In the genomic region with DNA sequence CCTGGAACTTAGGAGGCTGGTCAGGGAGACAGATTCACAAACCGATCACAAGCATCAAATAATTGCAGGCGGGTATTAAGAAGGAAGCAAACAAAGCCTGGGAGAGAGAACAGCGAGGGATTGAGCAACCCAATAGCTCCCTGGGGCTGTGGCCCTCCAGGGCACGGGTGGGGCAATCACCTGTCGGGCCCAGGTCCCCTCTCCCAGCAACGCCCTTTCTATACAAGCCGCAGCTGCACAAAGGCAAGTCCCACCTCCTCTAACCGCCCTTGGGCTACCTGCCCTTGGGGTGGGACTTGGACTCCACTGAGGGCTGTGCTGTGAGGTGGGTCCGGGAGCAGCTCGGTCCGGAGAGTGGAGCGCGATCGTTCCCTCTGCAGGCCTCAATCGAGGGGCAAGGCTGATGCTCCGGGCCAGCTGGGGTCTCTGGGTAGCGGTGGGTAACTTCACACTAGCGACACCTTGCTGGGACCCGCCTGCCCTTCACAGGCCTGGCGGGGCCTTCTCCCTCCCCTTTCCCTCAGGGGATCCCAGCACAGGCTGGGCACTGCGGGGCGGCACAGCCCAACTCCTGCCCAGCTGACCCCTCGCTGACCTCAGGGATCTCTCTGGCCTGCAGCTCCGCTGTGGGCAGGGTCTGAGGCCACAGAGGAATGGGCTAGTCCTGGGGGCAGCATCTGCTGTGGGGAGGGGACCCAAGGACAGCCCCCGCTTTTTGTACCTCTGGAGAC, we compare ENCODE assay signal across 1 cellular context.
TF ChIP-seq lines count a peak whose summit lies in the region.

No MANE protein-coding gene starts in this region.

TF ChIP-seq in IMR-90, 13 proteins besides CTCF, POLR2A, EP300 and RAD21:
- TF ChIP-seq RCOR1 (IDR thresholded peaks at IDR 0.05; ENCODE audit: insufficient replicate concordance, low read length) (no peak), SMC3 (IDR thresholded peaks at IDR 0.05; ENCODE audit: low read depth, low read length) (no peak), MXI1 (IDR thresholded peaks at IDR 0.05; ENCODE audit: borderline replicate concordance, low read depth, low read length) (no peak), CEBPB (IDR thresholded peaks at IDR 0.05; ENCODE audit: low read depth, low read length) (peak; percentile 65)
